Comparison of ENCODE assay signal across 2 cellular contexts in genomic region chr11:13669544-13670488, GRCh38.
TF ChIP-seq lines count a peak whose summit lies in the region.

No MANE protein-coding gene starts in this region.

TF ChIP-seq in SK-N-SH, 30 proteins besides CTCF, POLR2A, EP300 and RAD21 (continued from another document):
- TF ChIP-seq FOSL2 (IDR thresholded peaks at IDR 0.05; ENCODE audit: borderline replicate concordance, low read depth) (no peak), JUND (IDR thresholded peaks at IDR 0.05) (no peak), SMC3 (IDR thresholded peaks at IDR 0.05; ENCODE audit: low read depth, low read length) (no peak), POLR2AphosphoS5 (IDR thresholded peaks at IDR 0.05; ENCODE audit: low read depth, low read length) (no peak), GATA2 (CRISPR knock-in tag; IDR thresholded peaks at IDR 0.05) (no peak), IRF3 (IDR thresholded peaks at IDR 0.05; ENCODE audit: low read depth, low read length) (no peak)

TF ChIP-seq in SK-N-SH treated with all-trans-retinoic acid at 6 μM for 48 hours, 23 proteins besides CTCF, POLR2A, EP300 and RAD21 (continued from another document):
- TF ChIP-seq, protein P1, sequence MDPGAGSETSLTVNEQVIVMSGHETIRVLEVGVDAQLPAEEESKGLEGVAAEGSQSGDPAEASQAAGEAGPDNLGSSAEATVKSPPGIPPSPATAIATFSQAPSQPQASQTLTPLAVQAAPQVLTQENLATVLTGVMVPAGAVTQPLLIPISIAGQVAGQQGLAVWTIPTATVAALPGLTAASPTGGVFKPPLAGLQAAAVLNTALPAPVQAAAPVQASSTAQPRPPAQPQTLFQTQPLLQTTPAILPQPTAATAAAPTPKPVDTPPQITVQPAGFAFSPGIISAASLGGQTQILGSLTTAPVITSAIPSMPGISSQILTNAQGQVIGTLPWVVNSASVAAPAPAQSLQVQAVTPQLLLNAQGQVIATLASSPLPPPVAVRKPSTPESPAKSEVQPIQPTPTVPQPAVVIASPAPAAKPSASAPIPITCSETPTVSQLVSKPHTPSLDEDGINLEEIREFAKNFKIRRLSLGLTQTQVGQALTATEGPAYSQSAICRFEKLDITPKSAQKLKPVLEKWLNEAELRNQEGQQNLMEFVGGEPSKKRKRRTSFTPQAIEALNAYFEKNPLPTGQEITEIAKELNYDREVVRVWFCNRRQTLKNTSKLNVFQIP (CRISPR knock-in tag; IDR thresholded peaks at IDR 0.05; ENCODE audit: borderline replicate concordance, low read depth): no peak
- TF ChIP-seq BACH2 (CRISPR knock-in tag; IDR thresholded peaks at IDR 0.05; ENCODE audit: borderline replicate concordance): no peak
- TF ChIP-seq ZFP30 (CRISPR knock-in tag; IDR thresholded peaks at IDR 0.05): no peak
- TF ChIP-seq ZFP3 (CRISPR knock-in tag; IDR thresholded peaks at IDR 0.05): no peak
- no peak for TF ChIP-seq SNAI2 (CRISPR knock-in tag; IDR thresholded peaks at IDR 0.05)
- TF ChIP-seq PPARA (CRISPR knock-in tag; IDR thresholded peaks at IDR 0.05; ENCODE audit: borderline replicate concordance): no peak
